In the genomic region with DNA sequence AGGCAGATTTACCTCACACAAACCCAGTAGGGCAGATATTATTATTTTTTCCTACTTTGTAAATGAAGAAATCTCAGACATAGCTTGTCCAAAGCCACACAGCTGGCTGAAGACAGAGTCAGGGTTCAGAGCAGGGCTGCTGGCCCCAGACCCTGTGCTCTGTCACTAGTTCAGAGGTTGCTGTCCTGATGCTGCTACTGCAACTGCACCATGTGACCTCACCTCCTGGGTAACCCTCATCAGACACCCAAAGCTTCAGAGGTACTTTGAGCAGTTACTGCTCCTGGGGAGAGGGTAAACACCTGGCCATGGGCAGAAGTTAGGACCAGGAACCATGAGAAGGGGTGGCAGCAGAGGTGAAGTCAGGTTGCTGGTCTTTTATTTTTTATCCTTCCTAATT, we compare ENCODE assay signal across 29 cellular contexts.
A peak's percentile ranks its signal among the peaks of the same experiment; 100 is the strongest.
DNase-seq lines count a peak whose midpoint lies in the region; ATAC-seq, FAIRE-seq and TF ChIP-seq lines count a peak whose summit lies in the region.
"Had no signal": no experiment of that assay in that cellular context is flagged by ENCODE, and none has a peak within 500 bp of the region (broad histone marks: within the 10 kb centered on the region; RNA-seq: fewer than 3 reads in every experiment).

No MANE protein-coding gene starts in this region.

- 0 out of 2 replicates have a peak, but pooled peaks cover 7% of the 10 kb centered on the region for H3K9me2 ChIP-seq in GM23338 (ENCODE audit: insufficient read depth)

- no peak for TF ChIP-seq POLR2A in K562 (conservative IDR thresholded peaks at IDR 0.05)

- peaks cover 4% of the 10 kb centered on the region for H3K27me3 Mint-ChIP-seq in GM23338 (ENCODE audit: insufficient read depth, low read depth, poor library complexity)
- H3K27me3 Mint-ChIP-seq: CD4-positive, CD25-positive, alpha-beta regulatory T cell had no signal

- no peak for FAIRE-seq in K562 (lab: Jason Lieb, UNC)
- FAIRE-seq: A204.1, GM12878, GM12892, GM18507 had no signal

- H3K4me1 ChIP-seq in GM23338 (ENCODE audit: insufficient read depth) (no peaks in the 10 kb centered on the region), K562 (replicated peaks in 1 of 2; ENCODE audit: control insufficient read depth in 2 of 2, insufficient read depth in 2 of 2, low read length in 2 of 2) (peaks cover 5 to 12% of the 10 kb centered on the region in 2 experiments; a peak in 3 of 5 replicates)
- H3K4me1 ChIP-seq: BE2C, BLaER1 had no signal

- CTCF ChIA-PET in K562 (lab: Yijun Ruan, JAX; ENCODE audit: low intra/inter-chr PET ratio), result no interaction called here

- H3K27ac ChIP-seq in GM23338 (ENCODE audit: low read depth), result no peak overlapping the region
- no peak overlapping the region for H3K27ac ChIP-seq in K562 (ENCODE audit: extremely low read depth, low read depth, low read length)
- H3K27ac ChIP-seq: 22Rv1, BLaER1 had no signal

- POLR2A ChIA-PET in K562 (lab: Yijun Ruan, JAX), result no interaction called here

- no peaks in the 10 kb centered on the region for H3F3A ChIP-seq in GM23338 (replicated peaks; ENCODE audit: low read depth)

- H3K79me2 ChIP-seq in GM23338 (replicated peaks; ENCODE audit: insufficient read depth) (no peaks in the 10 kb centered on the region), K562 (ENCODE audit: control insufficient read depth, insufficient read depth, low read length) (no peaks in the 10 kb centered on the region)

- H4K20me1 ChIP-seq in GM23338 (replicated peaks; ENCODE audit: insufficient read depth) (no peaks in the 10 kb centered on the region), K562 (replicated peaks; ENCODE audit: control insufficient read depth, insufficient read depth, low read length) (no peaks in the 10 kb centered on the region)
- H4K20me1 ChIP-seq: BLaER1 had no signal

- H3K4me2 ChIP-seq in GM23338 (no peak overlapping the region), K562 (ENCODE audit: insufficient read depth, low read length) (no peak overlapping the region)
- H3K4me2 ChIP-seq: BLaER1 had no signal

- intact Hi-C loops in K562 (cut with micrococcal nuclease), result loop anchor here (10.0 kb wide), 1 partner anchor 228 kb away; no protein-coding TSS in a partner anchor

- no peak for TF ChIP-seq RAD21 in K562 (CRISPR knock-in tag; conservative IDR thresholded peaks at IDR 0.05 in 1 of 2, IDR thresholded peaks at IDR 0.05 in 1 of 2)

- TF ChIP-seq CTCF in GM23338 (conservative IDR thresholded peaks at IDR 0.05; ENCODE audit: low read depth in 2 of 2) (no peak), K562 (IDR thresholded peaks at IDR 0.05 in 2 of 3, conservative IDR thresholded peaks at IDR 0.05 in 1 of 3; ENCODE audit: insufficient read depth in 2 of 3, low read depth in 1 of 3, low read length in 3 of 3) (no peak)

- H3K27me3 ChIP-seq in GM23338 (ENCODE audit: insufficient read depth), result no peaks in the 10 kb centered on the region
- peaks cover 0 to 4% of the 10 kb centered on the region in 2 experiments; a peak in 1 of 5 replicates for H3K27me3 ChIP-seq in K562 (ENCODE audit: control insufficient read depth in 2 of 2, insufficient read depth in 2 of 2, low read length in 2 of 2)
- H3K27me3 ChIP-seq: BE2C, BLaER1 had no signal

- ATAC-seq in GM23338, result peak; percentile 32; the same call in 1 of the 3 replicates
- ATAC-seq in K562, result peak; percentile 24; the same call in 1 of the 3 replicates
- ATAC-seq in GM21723 (IDR thresholded peaks at IDR 0.05; ENCODE audit: unreplicated experiment), result no peak
- ATAC-seq: GM12878 had no signal

- H3K4me3 Mint-ChIP-seq in GM23338, result no peak overlapping the region
- H3K4me3 Mint-ChIP-seq: CD14-positive monocyte; CD4-positive, alpha-beta memory T cell; CD4-positive, CD25-positive, alpha-beta regulatory T cell; CD8-positive, alpha-beta memory T cell had no signal

- H3K36me3 ChIP-seq in GM23338 (ENCODE audit: insufficient read depth), result no peaks in the 10 kb centered on the region
- H3K36me3 ChIP-seq in K562 (ENCODE audit: control insufficient read depth, insufficient read depth, low read length), result no peaks in the 10 kb centered on the region
- H3K36me3 ChIP-seq: BE2C, BLaER1 had no signal

- DNase-seq in NCI-H146 (lab: John Stamatoyannopoulos, UW) (peak; percentile 42), NCI-H146 treated with DMSO at 0.1 percent for 48 hours (lab: John Stamatoyannopoulos, UW; ENCODE audit: unreplicated experiment) (no peak), GM23338 (ENCODE audit: low spot score) (no peak), NCI-H69 (lab: John Stamatoyannopoulos, UW) (peak; percentile 40), K562 (ENCODE audit: extremely low read depth in 1 of 4, low spot score in 3 of 4) (no peak), retina (no peak), A172 (ENCODE audit: low spot score) (no peak)
- DNase-seq: ACHN; BE2C; C1 segment of cervical spinal cord; CD4-positive, alpha-beta memory T cell; CD4-positive, CD25-positive, alpha-beta regulatory T cell; CD8-positive, alpha-beta memory T cell; COR-L47; DMS 273 treated with DMSO at 0.1 percent for 48 hours; DMS153; DMS53; DMS79; DND-41; EL; GDM1 had no signal

- H3K9me3 Mint-ChIP-seq in GM23338, result no peaks in the 10 kb centered on the region

- H3K36me3 Mint-ChIP-seq in GM23338 (ENCODE audit: low read depth), result no peaks in the 10 kb centered on the region
- H3K36me3 Mint-ChIP-seq: CD14-positive monocyte; CD4-positive, alpha-beta memory T cell; CD4-positive, CD25-positive, alpha-beta regulatory T cell; CD8-positive, alpha-beta memory T cell had no signal

- TF ChIP-seq EP300 in K562 (IDR thresholded peaks at IDR 0.05; ENCODE audit: low read length), result no peak

- in situ Hi-C loops in K562 (cut with MboI), result no loop called here

- H3K27ac Mint-ChIP-seq in GM23338, result no peak overlapping the region
- H3K27ac Mint-ChIP-seq: CD14-positive monocyte; CD4-positive, alpha-beta memory T cell; CD4-positive, CD25-positive, alpha-beta regulatory T cell; CD8-positive, alpha-beta memory T cell had no signal

- H3K9me1 ChIP-seq in K562 (ENCODE audit: control insufficient read depth, insufficient read depth, low read length), result no peaks in the 10 kb centered on the region

- H3K9me3 ChIP-seq in K562 (replicated peaks; ENCODE audit: control insufficient read depth, insufficient read depth, low read depth, low read length), result no peaks in the 10 kb centered on the region
- H3K9me3 ChIP-seq: BE2C, BLaER1 had no signal

- no peaks in the 10 kb centered on the region for H3K4me1 Mint-ChIP-seq in GM23338
- H3K4me1 Mint-ChIP-seq: CD14-positive monocyte; CD4-positive, alpha-beta memory T cell; CD4-positive, CD25-positive, alpha-beta regulatory T cell; CD8-positive, alpha-beta memory T cell had no signal

- H2AFZ ChIP-seq in GM23338 (no peak overlapping the region), K562 (ENCODE audit: low read depth, low read length) (no peak overlapping the region)

- no TSS peak for BruUV-seq in K562 (replicated peaks; lab: Mats Ljungman, UMichigan)

- H3K4me3 ChIP-seq in GM23338 (no peak overlapping the region), K562 (no peak overlapping the region)
- H3K4me3 ChIP-seq: BLaER1, GM12878 had no signal

- no peak overlapping the region for H3K9ac ChIP-seq in K562 (ENCODE audit: insufficient read depth in 1 of 2, low read depth in 2 of 2, low read length in 2 of 2)
- H3K9ac ChIP-seq: BLaER1 had no signal

TF ChIP-seq in GM23338, 12 proteins besides CTCF, POLR2A, EP300 and RAD21 (continues in another document):
- TF ChIP-seq ZNF331 (CRISPR knock-in tag; IDR thresholded peaks at IDR 0.05; ENCODE audit: low read depth), result no peak

TF ChIP-seq in K562, 482 proteins besides CTCF, POLR2A, EP300 and RAD21:
- TF ChIP-seq, protein P1, sequence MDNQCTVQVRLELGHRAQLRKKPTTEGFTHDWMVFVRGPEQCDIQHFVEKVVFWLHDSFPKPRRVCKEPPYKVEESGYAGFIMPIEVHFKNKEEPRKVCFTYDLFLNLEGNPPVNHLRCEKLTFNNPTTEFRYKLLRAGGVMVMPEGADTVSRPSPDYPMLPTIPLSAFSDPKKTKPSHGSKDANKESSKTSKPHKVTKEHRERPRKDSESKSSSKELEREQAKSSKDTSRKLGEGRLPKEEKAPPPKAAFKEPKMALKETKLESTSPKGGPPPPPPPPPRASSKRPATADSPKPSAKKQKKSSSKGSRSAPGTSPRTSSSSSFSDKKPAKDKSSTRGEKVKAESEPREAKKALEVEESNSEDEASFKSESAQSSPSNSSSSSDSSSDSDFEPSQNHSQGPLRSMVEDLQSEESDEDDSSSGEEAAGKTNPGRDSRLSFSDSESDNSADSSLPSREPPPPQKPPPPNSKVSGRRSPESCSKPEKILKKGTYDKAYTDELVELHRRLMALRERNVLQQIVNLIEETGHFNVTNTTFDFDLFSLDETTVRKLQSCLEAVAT (IDR thresholded peaks at IDR 0.05), result no peak
- no peak for TF ChIP-seq CBX5 (IDR thresholded peaks at IDR 0.05; ENCODE audit: borderline replicate concordance, low read depth)
TF ChIP-seq in K562: peak in this region for 0.

Comparison
In these comparisons a context has a peak if more than half of its experiments do, and no peak if none do; other contexts are left out.
1. DNase-seq: peak in NCI-H146 (single experiment) and NCI-H69 (single experiment); none in NCI-H146 treated with DMSO at 0.1 percent for 48 hours (single experiment), GM23338 (single experiment), K562 (0 of 4), retina (single experiment) and A172 (single experiment).